17 cellular contexts compared by ENCODE assay signal in genomic region chr6:15574023-15574422, GRCh38.
DNase-seq lines count a peak whose midpoint lies in the region; ATAC-seq, FAIRE-seq and TF ChIP-seq lines count a peak whose summit lies in the region.
"Had no signal": no experiment of that assay in that cellular context is flagged by ENCODE, and none has a peak within 500 bp of the region (broad histone marks: within the 10 kb centered on the region; RNA-seq: fewer than 3 reads in every experiment).

No MANE protein-coding gene starts in this region.

- no peak for TF ChIP-seq CTCF in H1 (IDR thresholded peaks at IDR 0.05; ENCODE audit: control extremely low read depth in 1 of 3, insufficient read depth in 1 of 3, low read depth in 1 of 3, low read length in 3 of 3)

- H4K8ac ChIP-seq in H1 (ENCODE audit: extremely low read depth, insufficient read depth, low read length): no peak overlapping the region

- no peaks in the 10 kb centered on the region for H3K79me1 ChIP-seq in H1 (ENCODE audit: low read depth, low read length)

- CTCF ChIA-PET in H1 (lab: Charles Lee; ENCODE audit: partially characterized antibody): interaction anchor here (2.3 kb wide), 1 partner anchor 49 kb away, joined by 8 read pairs; no protein-coding TSS in a partner anchor

- no peak overlapping the region for H4K91ac ChIP-seq in H1 (replicated peaks; ENCODE audit: insufficient read length, low read length)

- no peak overlapping the region for H3K4me3 ChIP-seq in BLaER1 treated with 17β-estradiol and CSF1 and Interleukin-3, amounts not matched to agents 10 nM and 100 nM
- H3K4me3 ChIP-seq in HUES64 (ENCODE audit: low read length) (no peak overlapping the region), H1 (ENCODE audit: extremely low read depth in 1 of 4, insufficient read depth in 2 of 4, low read depth in 3 of 4, low read length in 4 of 4) (no peak overlapping the region)

- FAIRE-seq in H1 (lab: Jason Lieb, UNC): no peak
- FAIRE-seq: A204.1, GM12892 had no signal

- peaks cover 0 to 23% (median 7%) of the 10 kb centered on the region in 11 experiments; a peak in 12 of 22 replicates for H3K9me3 ChIP-seq in BLaER1 treated with 17β-estradiol and CSF1 and Interleukin-3, amounts not matched to agents 10 nM and 100 nM (replicated peaks in 1 of 11)
- H3K9me3 ChIP-seq in HUES64 (ENCODE audit: insufficient read depth, low read depth, low read length): no peaks in the 10 kb centered on the region
- H3K9me3 ChIP-seq in H1 (ENCODE audit: insufficient read depth in 2 of 2, low read depth in 1 of 2, low read length in 1 of 2): no peaks in the 10 kb centered on the region
- H3K9me3 ChIP-seq: Caco-2 had no signal

- POLR2A ChIA-PET in H1 (lab: Charles Lee; ENCODE audit: partially characterized antibody): no interaction called here

- H2BK12ac ChIP-seq in H1 (ENCODE audit: low read depth, low read length): no peak overlapping the region

- no peak for ATAC-seq in stimulated activated naive B cell treated with anti-CD40 and anti-IgM and Interleukin-4, amounts not matched to agents 10 μg/mL and 1 μg/mL and 100 μg/mL, for 72 hours (replicated peaks)
- ATAC-seq in GM21367 (IDR thresholded peaks at IDR 0.05; ENCODE audit: unreplicated experiment): no peak
- ATAC-seq: CD8-positive, alpha-beta T cell; HCT116 had no signal

- H3K4me1 Mint-ChIP-seq in stimulated activated naive B cell treated with anti-CD40 and anti-IgM and Interleukin-4, amounts not matched to agents 10 μg/mL and 1 μg/mL and 100 μg/mL, for 72 hours: peaks cover 32 to 57% of the 10 kb centered on the region in 2 donors

- no peak overlapping the region for H2BK20ac ChIP-seq in H1 (ENCODE audit: low read length)

- no peak overlapping the region for H4K5ac ChIP-seq in H1 (ENCODE audit: insufficient read length, low read depth, low read length)

- H2BK15ac ChIP-seq in H1 (ENCODE audit: low read length): peak overlapping the region; percentile 31; the same call in 1 of the 2 replicates

- no peak for TF ChIP-seq EP300 in H1 (IDR thresholded peaks at IDR 0.05; ENCODE audit: borderline replicate concordance in 1 of 2, low read depth in 2 of 2, low read length in 2 of 2)

- no peak overlapping the region for H2AFZ ChIP-seq in H1 (ENCODE audit: low read length)

- H2BK120ac ChIP-seq in H1 (replicated peaks; ENCODE audit: low read depth, low read length): no peak overlapping the region

- H3K27ac ChIP-seq in BLaER1 treated with 17β-estradiol and CSF1 and Interleukin-3, amounts not matched to agents 10 nM and 100 nM: peak overlapping the region in 2 of 11 experiments; percentile 74 to 75; a peak in 3 of 22 replicates
- H3K27ac ChIP-seq in HUES64 (ENCODE audit: low read depth, low read length) (peak overlapping the region; percentile 47; the same call in 1 of the 2 replicates), H1 (ENCODE audit: low read depth, low read length) (no peak overlapping the region)
- H3K27ac ChIP-seq: HL-60 had no signal

- no peak for TF ChIP-seq POLR2A in H1 (IDR thresholded peaks at IDR 0.05; ENCODE audit: control extremely low read depth in 1 of 2, low read depth in 2 of 2, low read length in 2 of 2)

- peak overlapping the region in 10 of 11 experiments; percentile 12 to 94 (median 38); a peak in 13 of 22 replicates for H3K4me2 ChIP-seq in BLaER1 treated with 17β-estradiol and CSF1 and Interleukin-3, amounts not matched to agents 10 nM and 100 nM
- no peak overlapping the region for H3K4me2 ChIP-seq in H1 (ENCODE audit: insufficient read depth in 1 of 2, low read depth in 2 of 2, low read length in 2 of 2)

- WGBS in HUES64: 70% methylated on average over 4 of the region's 4 CpGs
- 91% methylated on average over 4 of the region's 4 CpGs; no CpG with 5 or more reads in 1 of the 2 experiments for WGBS in H1 (ENCODE audit: extremely low coverage in 1 of 2, insufficient coverage in 1 of 2, insufficient read length in 1 of 2, insufficient replicate concordance in 2 of 2, low coverage in 1 of 2, low lambda C conversion rate in 2 of 2, missing lambda C conversion rate in 1 of 2), 2 experiments

- H3K56ac ChIP-seq in H1 (replicated peaks; ENCODE audit: insufficient read length, low read depth, low read length): no peak overlapping the region

- no peak for DNase-seq in H1 (ENCODE audit: low read depth in 1 of 2, low spot score in 2 of 2)
- DNase-seq in stimulated activated naive B cell treated with anti-CD40 and anti-IgM and Interleukin-4, amounts not matched to agents 10 μg/mL and 1 μg/mL and 100 μg/mL, for 72 hours: no peak
- no peak for DNase-seq in HPDE6-E6E7 (ENCODE audit: extremely low spot score)
- no peak for DNase-seq in stimulated activated CD8-positive, alpha-beta memory T cell treated with anti-CD3 and anti-CD28 coated beads, Interleukin-4, amount 100 ng/mL, for 48 hours
- DNase-seq: Caco-2; CD8-positive, alpha-beta T cell; DND-41; GDM1 had no signal

- H3K4me3 Mint-ChIP-seq in stimulated activated naive B cell treated with anti-CD40 and anti-IgM and Interleukin-4, amounts not matched to agents 10 μg/mL and 1 μg/mL and 100 μg/mL, for 72 hours: no peak overlapping the region
- H3K4me3 Mint-ChIP-seq: B cell; CD14-positive monocyte; CD8-positive, alpha-beta T cell had no signal

- no peak overlapping the region for H2BK5ac ChIP-seq in H1 (ENCODE audit: low read depth, low read length)

- H3K4ac ChIP-seq in H1 (replicated peaks; ENCODE audit: insufficient read length, low read depth, low read length): peak overlapping the region; percentile 57

- H3K36me3 ChIP-seq in BLaER1 treated with 17β-estradiol and CSF1 and Interleukin-3, amounts not matched to agents 10 nM and 100 nM: peaks cover 3 to 43% (median 31%) of the 10 kb centered on the region in 11 experiments; a peak in 20 of 22 replicates
- no peaks in the 10 kb centered on the region for H3K36me3 ChIP-seq in HUES64 (ENCODE audit: insufficient read depth, low read length)
- no peaks in the 10 kb centered on the region for H3K36me3 ChIP-seq in H1 (ENCODE audit: control insufficient read depth in 2 of 4, insufficient read depth in 4 of 4, low read length in 3 of 4)

- H3K4me1 ChIP-seq in BLaER1 treated with 17β-estradiol and CSF1 and Interleukin-3, amounts not matched to agents 10 nM and 100 nM: peaks cover 14 to 51% (median 25%) of the 10 kb centered on the region in 10 experiments; a peak in 19 of 20 replicates
- H3K4me1 ChIP-seq in HUES64 (ENCODE audit: insufficient read depth, low read length) (peaks cover 37% of the 10 kb centered on the region), H1 (replicated peaks in 1 of 4; ENCODE audit: control insufficient read depth in 3 of 4, insufficient read depth in 4 of 4, low read length in 3 of 4) (peaks cover 0 to 15% (median 9%) of the 10 kb centered on the region in 4 experiments)
- H3K4me1 ChIP-seq: Caco-2 had no signal

- peaks cover 0 to 5% (median 0%) of the 10 kb centered on the region in 11 experiments; a peak in 2 of 22 replicates for H4K20me1 ChIP-seq in BLaER1 treated with 17β-estradiol and CSF1 and Interleukin-3, amounts not matched to agents 10 nM and 100 nM
- H4K20me1 ChIP-seq in H1 (replicated peaks in 1 of 2; ENCODE audit: control insufficient read depth in 1 of 2, insufficient read depth in 2 of 2, low read length in 2 of 2): peaks cover 0 to 4% of the 10 kb centered on the region in 2 experiments

- no peak overlapping the region for H3K23ac ChIP-seq in H1 (ENCODE audit: insufficient read length)

- peaks cover 0 to under 1% of the 10 kb centered on the region in 2 donors for H3K9me3 Mint-ChIP-seq in stimulated activated naive B cell treated with anti-CD40 and anti-IgM and Interleukin-4, amounts not matched to agents 10 μg/mL and 1 μg/mL and 100 μg/mL, for 72 hours

- no peaks in the 10 kb centered on the region for H3K27me3 Mint-ChIP-seq in stimulated activated naive B cell treated with anti-CD40 and anti-IgM and Interleukin-4, amounts not matched to agents 10 μg/mL and 1 μg/mL and 100 μg/mL, for 72 hours
- H3K27me3 Mint-ChIP-seq: B cell had no signal

- H3K14ac ChIP-seq in H1 (ENCODE audit: insufficient read length): no peak overlapping the region

- no peaks in the 10 kb centered on the region for H3K27me3 ChIP-seq in BLaER1 treated with 17β-estradiol and CSF1 and Interleukin-3, amounts not matched to agents 10 nM and 100 nM
- no peaks in the 10 kb centered on the region for H3K27me3 ChIP-seq in HUES64 (ENCODE audit: insufficient read depth, low read length)
- no peaks in the 10 kb centered on the region for H3K27me3 ChIP-seq in H1 (replicated peaks in 1 of 4; ENCODE audit: control insufficient read depth in 3 of 4, extremely low read depth in 1 of 4, insufficient read depth in 3 of 4, low read length in 3 of 4)

- TF ChIP-seq RAD21 in H1 (IDR thresholded peaks at IDR 0.05 in 1 of 2, conservative IDR thresholded peaks at IDR 0.05 in 1 of 2; ENCODE audit: low read depth in 2 of 2, low read length in 2 of 2): no peak

- H3K23me2 ChIP-seq in H1 (ENCODE audit: low read depth, low read length): no peaks in the 10 kb centered on the region

- peak overlapping the region; percentile 24; the same call in 1 of the 2 replicates for H2AK5ac ChIP-seq in H1 (ENCODE audit: low read depth, low read length)

- no peaks in the 10 kb centered on the region for H3K79me2 ChIP-seq in H1 (ENCODE audit: control insufficient read depth in 1 of 2, insufficient read depth in 2 of 2, low read length in 2 of 2)

- peak overlapping the region; percentile 14 for H3K27ac Mint-ChIP-seq in stimulated activated naive B cell treated with anti-CD40 and anti-IgM and Interleukin-4, amounts not matched to agents 10 μg/mL and 1 μg/mL and 100 μg/mL, for 72 hours
- H3K27ac Mint-ChIP-seq: B cell; CD8-positive, alpha-beta T cell had no signal

- H3K18ac ChIP-seq in H1 (ENCODE audit: extremely low read depth, low read length): no peak overlapping the region

- no peak overlapping the region for H3K9ac ChIP-seq in BLaER1 treated with 17β-estradiol and CSF1 and Interleukin-3, amounts not matched to agents 10 nM and 100 nM
- H3K9ac ChIP-seq in HUES64 (ENCODE audit: low read depth, low read length): no peak overlapping the region
- H3K9ac ChIP-seq in H1 (replicated peaks in 1 of 4; ENCODE audit: extremely low read depth in 1 of 4, low read depth in 3 of 4, low read length in 3 of 4): no peak overlapping the region

- peaks cover 20 to 52% of the 10 kb centered on the region in 2 donors for H3K36me3 Mint-ChIP-seq in stimulated activated naive B cell treated with anti-CD40 and anti-IgM and Interleukin-4, amounts not matched to agents 10 μg/mL and 1 μg/mL and 100 μg/mL, for 72 hours

TF ChIP-seq in H1, 55 proteins besides CTCF, POLR2A, EP300 and RAD21 (continues in another document):
- TF ChIP-seq ASH2L (IDR thresholded peaks at IDR 0.05; ENCODE audit: low read length) (no peak), SP1 (IDR thresholded peaks at IDR 0.05; ENCODE audit: low read depth, low read length) (no peak), CEBPB (IDR thresholded peaks at IDR 0.05; ENCODE audit: low read depth, low read length) (no peak), SIX5 (IDR thresholded peaks at IDR 0.05; ENCODE audit: low read depth, low read length) (no peak), TAF7 (optimal IDR thresholded peaks at IDR 0.05; ENCODE audit: borderline replicate concordance, low read depth, low read length) (no peak), TCF12 (IDR thresholded peaks at IDR 0.05; ENCODE audit: low read depth, low read length) (no peak), CHD2 (IDR thresholded peaks at IDR 0.05; ENCODE audit: low read length) (no peak), CBX5 (IDR thresholded peaks at IDR 0.05; ENCODE audit: low read depth, low read length) (no peak)

Comparison
In these comparisons a context has a peak if more than half of its experiments do, and no peak if none do; other contexts are left out.
1. H3K4me2 ChIP-seq: peak in BLaER1 treated with 17β-estradiol and CSF1 and Interleukin-3, amounts not matched to agents 10 nM and 100 nM (10 of 11); none in H1 (0 of 2).